ENCODE assay signal across 1 cellular context in the genomic region with DNA sequence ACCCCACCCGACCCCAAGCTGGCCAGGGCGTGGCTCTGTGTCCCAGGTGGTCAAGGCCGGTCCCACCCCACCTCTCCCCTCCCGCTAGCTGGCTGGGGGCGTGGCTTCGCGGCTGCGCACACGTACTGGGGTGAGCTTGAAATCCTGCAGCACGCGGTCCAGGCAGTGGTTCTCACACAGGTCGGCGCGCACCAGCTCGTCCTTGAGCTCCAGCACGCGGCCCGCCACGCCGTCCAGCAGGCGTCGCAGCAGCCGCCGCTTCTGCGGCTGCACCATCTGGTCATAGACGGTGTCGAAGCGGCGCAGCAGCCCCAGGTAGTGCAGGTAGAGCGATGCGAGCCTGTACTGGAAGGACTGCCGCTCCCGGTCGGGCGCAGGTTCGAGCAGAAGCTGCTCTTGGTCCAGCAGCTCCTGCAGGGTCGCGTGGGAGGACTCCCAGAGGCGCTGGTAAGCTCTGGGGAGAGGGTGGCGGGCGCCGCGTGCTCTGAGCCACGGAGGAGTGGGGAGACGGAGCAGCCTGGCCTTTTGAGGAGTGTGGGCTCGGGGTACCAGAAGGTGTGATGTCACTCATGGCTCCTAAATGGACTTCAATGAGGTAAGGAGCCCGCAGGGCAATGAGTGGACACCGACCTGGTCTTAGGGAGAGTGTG.
TF ChIP-seq lines count a peak whose summit lies in the region.

No MANE protein-coding gene starts in this region.

TF ChIP-seq in K562, 482 proteins besides CTCF, POLR2A, EP300 and RAD21 (continued from another document and continues in another):
- no peak for TF ChIP-seq DLX4 (CRISPR knock-in tag; IDR thresholded peaks at IDR 0.05)
- TF ChIP-seq EP400 (IDR thresholded peaks at IDR 0.05), result no peak
- TF ChIP-seq SIRT6 (IDR thresholded peaks at IDR 0.05; ENCODE audit: low read depth, low read length), result no peak
- TF ChIP-seq RAD51 (IDR thresholded peaks at IDR 0.05; ENCODE audit: borderline replicate concordance, low read depth), result no peak
- TF ChIP-seq KAT7 (CRISPR knock-in tag; IDR thresholded peaks at IDR 0.05; ENCODE audit: borderline replicate concordance), result no peak
- no peak for TF ChIP-seq KAT2B (IDR thresholded peaks at IDR 0.05; ENCODE audit: low read depth, low read length)
- TF ChIP-seq ZNF408 (CRISPR knock-in tag; IDR thresholded peaks at IDR 0.05; ENCODE audit: low read depth), result no peak
- TF ChIP-seq HLTF (IDR thresholded peaks at IDR 0.05), result no peak
- TF ChIP-seq NFE2L1 (tag; IDR thresholded peaks at IDR 0.05; ENCODE audit: borderline replicate concordance, low read depth), result no peak
- TF ChIP-seq NKRF (IDR thresholded peaks at IDR 0.05; ENCODE audit: borderline replicate concordance), result no peak
- no peak for TF ChIP-seq ZNF134 (CRISPR knock-in tag; conservative IDR thresholded peaks at IDR 0.05)
- no peak for TF ChIP-seq HDAC1 (IDR thresholded peaks at IDR 0.05)
- TF ChIP-seq POLR2G (IDR thresholded peaks at IDR 0.05; ENCODE audit: low read depth, low read length), result peak; percentile 44; the same call in 1 of the 2 replicates
- TF ChIP-seq, protein P1, sequence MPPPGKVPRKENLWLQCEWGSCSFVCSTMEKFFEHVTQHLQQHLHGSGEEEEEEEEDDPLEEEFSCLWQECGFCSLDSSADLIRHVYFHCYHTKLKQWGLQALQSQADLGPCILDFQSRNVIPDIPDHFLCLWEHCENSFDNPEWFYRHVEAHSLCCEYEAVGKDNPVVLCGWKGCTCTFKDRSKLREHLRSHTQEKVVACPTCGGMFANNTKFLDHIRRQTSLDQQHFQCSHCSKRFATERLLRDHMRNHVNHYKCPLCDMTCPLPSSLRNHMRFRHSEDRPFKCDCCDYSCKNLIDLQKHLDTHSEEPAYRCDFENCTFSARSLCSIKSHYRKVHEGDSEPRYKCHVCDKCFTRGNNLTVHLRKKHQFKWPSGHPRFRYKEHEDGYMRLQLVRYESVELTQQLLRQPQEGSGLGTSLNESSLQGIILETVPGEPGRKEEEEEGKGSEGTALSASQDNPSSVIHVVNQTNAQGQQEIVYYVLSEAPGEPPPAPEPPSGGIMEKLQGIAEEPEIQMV (tag; conservative IDR thresholded peaks at IDR 0.05; ENCODE audit: low read depth), result peak; percentile 90
- no peak for TF ChIP-seq ZNF274 (IDR thresholded peaks at IDR 0.05; ENCODE audit: borderline replicate concordance, low read depth, low read length)
- TF ChIP-seq, protein P2, sequence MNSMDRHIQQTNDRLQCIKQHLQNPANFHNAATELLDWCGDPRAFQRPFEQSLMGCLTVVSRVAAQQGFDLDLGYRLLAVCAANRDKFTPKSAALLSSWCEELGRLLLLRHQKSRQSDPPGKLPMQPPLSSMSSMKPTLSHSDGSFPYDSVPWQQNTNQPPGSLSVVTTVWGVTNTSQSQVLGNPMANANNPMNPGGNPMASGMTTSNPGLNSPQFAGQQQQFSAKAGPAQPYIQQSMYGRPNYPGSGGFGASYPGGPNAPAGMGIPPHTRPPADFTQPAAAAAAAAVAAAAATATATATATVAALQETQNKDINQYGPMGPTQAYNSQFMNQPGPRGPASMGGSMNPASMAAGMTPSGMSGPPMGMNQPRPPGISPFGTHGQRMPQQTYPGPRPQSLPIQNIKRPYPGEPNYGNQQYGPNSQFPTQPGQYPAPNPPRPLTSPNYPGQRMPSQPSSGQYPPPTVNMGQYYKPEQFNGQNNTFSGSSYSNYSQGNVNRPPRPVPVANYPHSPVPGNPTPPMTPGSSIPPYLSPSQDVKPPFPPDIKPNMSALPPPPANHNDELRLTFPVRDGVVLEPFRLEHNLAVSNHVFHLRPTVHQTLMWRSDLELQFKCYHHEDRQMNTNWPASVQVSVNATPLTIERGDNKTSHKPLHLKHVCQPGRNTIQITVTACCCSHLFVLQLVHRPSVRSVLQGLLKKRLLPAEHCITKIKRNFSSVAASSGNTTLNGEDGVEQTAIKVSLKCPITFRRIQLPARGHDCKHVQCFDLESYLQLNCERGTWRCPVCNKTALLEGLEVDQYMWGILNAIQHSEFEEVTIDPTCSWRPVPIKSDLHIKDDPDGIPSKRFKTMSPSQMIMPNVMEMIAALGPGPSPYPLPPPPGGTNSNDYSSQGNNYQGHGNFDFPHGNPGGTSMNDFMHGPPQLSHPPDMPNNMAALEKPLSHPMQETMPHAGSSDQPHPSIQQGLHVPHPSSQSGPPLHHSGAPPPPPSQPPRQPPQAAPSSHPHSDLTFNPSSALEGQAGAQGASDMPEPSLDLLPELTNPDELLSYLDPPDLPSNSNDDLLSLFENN (IDR thresholded peaks at IDR 0.05; ENCODE audit: low read depth in 2 of 2, low read length in 2 of 2), result no peak
- TF ChIP-seq LCOR (CRISPR knock-in tag; IDR thresholded peaks at IDR 0.05), result no peak
- TF ChIP-seq PHB2 (IDR thresholded peaks at IDR 0.05; ENCODE audit: low read depth), result no peak
- peak; percentile 63; the same call in 1 of the 2 replicates for TF ChIP-seq FOXP1 (CRISPR knock-in tag; IDR thresholded peaks at IDR 0.05)
- TF ChIP-seq ZKSCAN1 (IDR thresholded peaks at IDR 0.05; ENCODE audit: low read depth, low read length), result no peak
- TF ChIP-seq MECOM (CRISPR knock-in tag; IDR thresholded peaks at IDR 0.05), result no peak
- TF ChIP-seq RUNX1 (IDR thresholded peaks at IDR 0.05; ENCODE audit: low read depth), result no peak
- TF ChIP-seq SRSF7 (optimal IDR thresholded peaks at IDR 0.05; ENCODE audit: low read depth, low read length), result no peak
- TF ChIP-seq, protein P3, sequence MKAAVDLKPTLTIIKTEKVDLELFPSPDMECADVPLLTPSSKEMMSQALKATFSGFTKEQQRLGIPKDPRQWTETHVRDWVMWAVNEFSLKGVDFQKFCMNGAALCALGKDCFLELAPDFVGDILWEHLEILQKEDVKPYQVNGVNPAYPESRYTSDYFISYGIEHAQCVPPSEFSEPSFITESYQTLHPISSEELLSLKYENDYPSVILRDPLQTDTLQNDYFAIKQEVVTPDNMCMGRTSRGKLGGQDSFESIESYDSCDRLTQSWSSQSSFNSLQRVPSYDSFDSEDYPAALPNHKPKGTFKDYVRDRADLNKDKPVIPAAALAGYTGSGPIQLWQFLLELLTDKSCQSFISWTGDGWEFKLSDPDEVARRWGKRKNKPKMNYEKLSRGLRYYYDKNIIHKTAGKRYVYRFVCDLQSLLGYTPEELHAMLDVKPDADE (conservative IDR thresholded peaks at IDR 0.05; ENCODE audit: control insufficient read depth, low read depth, low read length), result 0 out of 2 replicates have a peak, but pooled peaks have one; percentile 44
- TF ChIP-seq ZC3H8 (IDR thresholded peaks at IDR 0.05), result no peak
- TF ChIP-seq, protein P4, sequence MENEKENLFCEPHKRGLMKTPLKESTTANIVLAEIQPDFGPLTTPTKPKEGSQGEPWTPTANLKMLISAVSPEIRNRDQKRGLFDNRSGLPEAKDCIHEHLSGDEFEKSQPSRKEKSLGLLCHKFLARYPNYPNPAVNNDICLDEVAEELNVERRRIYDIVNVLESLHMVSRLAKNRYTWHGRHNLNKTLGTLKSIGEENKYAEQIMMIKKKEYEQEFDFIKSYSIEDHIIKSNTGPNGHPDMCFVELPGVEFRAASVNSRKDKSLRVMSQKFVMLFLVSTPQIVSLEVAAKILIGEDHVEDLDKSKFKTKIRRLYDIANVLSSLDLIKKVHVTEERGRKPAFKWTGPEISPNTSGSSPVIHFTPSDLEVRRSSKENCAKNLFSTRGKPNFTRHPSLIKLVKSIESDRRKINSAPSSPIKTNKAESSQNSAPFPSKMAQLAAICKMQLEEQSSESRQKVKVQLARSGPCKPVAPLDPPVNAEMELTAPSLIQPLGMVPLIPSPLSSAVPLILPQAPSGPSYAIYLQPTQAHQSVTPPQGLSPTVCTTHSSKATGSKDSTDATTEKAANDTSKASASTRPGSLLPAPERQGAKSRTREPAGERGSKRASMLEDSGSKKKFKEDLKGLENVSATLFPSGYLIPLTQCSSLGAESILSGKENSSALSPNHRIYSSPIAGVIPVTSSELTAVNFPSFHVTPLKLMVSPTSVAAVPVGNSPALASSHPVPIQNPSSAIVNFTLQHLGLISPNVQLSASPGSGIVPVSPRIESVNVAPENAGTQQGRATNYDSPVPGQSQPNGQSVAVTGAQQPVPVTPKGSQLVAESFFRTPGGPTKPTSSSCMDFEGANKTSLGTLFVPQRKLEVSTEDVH (IDR thresholded peaks at IDR 0.05; ENCODE audit: low read depth, partially characterized antibody), result no peak
- TF ChIP-seq ZNF79 (CRISPR knock-in tag; IDR thresholded peaks at IDR 0.05; ENCODE audit: low read depth), result no peak
- TF ChIP-seq, protein P5, sequence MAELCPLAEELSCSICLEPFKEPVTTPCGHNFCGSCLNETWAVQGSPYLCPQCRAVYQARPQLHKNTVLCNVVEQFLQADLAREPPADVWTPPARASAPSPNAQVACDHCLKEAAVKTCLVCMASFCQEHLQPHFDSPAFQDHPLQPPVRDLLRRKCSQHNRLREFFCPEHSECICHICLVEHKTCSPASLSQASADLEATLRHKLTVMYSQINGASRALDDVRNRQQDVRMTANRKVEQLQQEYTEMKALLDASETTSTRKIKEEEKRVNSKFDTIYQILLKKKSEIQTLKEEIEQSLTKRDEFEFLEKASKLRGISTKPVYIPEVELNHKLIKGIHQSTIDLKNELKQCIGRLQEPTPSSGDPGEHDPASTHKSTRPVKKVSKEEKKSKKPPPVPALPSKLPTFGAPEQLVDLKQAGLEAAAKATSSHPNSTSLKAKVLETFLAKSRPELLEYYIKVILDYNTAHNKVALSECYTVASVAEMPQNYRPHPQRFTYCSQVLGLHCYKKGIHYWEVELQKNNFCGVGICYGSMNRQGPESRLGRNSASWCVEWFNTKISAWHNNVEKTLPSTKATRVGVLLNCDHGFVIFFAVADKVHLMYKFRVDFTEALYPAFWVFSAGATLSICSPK (IDR thresholded peaks at IDR 0.05; ENCODE audit: borderline replicate concordance), result no peak
- TF ChIP-seq MAZ (CRISPR knock-in tag; conservative IDR thresholded peaks at IDR 0.05 in 1 of 2, IDR thresholded peaks at IDR 0.05 in 1 of 2), result no peak
- TF ChIP-seq, protein P6, sequence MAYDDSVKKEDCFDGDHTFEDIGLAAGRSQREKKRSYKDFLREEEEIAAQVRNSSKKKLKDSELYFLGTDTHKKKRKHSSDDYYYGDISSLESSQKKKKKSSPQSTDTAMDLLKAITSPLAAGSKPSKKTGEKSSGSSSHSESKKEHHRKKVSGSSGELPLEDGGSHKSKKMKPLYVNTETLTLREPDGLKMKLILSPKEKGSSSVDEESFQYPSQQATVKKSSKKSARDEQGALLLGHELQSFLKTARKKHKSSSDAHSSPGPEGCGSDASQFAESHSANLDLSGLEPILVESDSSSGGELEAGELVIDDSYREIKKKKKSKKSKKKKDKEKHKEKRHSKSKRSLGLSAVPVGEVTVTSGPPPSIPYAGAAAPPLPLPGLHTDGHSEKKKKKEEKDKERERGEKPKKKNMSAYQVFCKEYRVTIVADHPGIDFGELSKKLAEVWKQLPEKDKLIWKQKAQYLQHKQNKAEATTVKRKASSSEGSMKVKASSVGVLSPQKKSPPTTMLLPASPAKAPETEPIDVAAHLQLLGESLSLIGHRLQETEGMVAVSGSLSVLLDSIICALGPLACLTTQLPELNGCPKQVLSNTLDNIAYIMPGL (CRISPR knock-in tag; IDR thresholded peaks at IDR 0.05), result no peak
- no peak for TF ChIP-seq MTA2 (IDR thresholded peaks at IDR 0.05; ENCODE audit: low read depth)
- no peak for TF ChIP-seq ZNF436 (CRISPR knock-in tag; IDR thresholded peaks at IDR 0.05)
- no peak for TF ChIP-seq KHSRP (IDR thresholded peaks at IDR 0.05)
- TF ChIP-seq SIN3B (IDR thresholded peaks at IDR 0.05; ENCODE audit: low read depth), result no peak
- TF ChIP-seq, protein P7, sequence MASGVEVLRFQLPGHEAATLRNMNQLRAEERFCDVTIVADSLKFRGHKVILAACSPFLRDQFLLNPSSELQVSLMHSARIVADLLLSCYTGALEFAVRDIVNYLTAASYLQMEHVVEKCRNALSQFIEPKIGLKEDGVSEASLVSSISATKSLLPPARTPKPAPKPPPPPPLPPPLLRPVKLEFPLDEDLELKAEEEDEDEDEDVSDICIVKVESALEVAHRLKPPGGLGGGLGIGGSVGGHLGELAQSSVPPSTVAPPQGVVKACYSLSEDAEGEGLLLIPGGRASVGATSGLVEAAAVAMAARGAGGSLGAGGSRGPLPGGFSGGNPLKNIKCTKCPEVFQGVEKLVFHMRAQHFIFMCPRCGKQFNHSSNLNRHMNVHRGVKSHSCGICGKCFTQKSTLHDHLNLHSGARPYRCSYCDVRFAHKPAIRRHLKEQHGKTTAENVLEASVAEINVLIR (CRISPR knock-in tag; IDR thresholded peaks at IDR 0.05), result no peak
- no peak for TF ChIP-seq HNRNPUL1 (IDR thresholded peaks at IDR 0.05; ENCODE audit: low read length)
- TF ChIP-seq U2AF1 (optimal IDR thresholded peaks at IDR 0.05; ENCODE audit: low read depth, low read length), result peak; percentile 31
- TF ChIP-seq, protein P8, sequence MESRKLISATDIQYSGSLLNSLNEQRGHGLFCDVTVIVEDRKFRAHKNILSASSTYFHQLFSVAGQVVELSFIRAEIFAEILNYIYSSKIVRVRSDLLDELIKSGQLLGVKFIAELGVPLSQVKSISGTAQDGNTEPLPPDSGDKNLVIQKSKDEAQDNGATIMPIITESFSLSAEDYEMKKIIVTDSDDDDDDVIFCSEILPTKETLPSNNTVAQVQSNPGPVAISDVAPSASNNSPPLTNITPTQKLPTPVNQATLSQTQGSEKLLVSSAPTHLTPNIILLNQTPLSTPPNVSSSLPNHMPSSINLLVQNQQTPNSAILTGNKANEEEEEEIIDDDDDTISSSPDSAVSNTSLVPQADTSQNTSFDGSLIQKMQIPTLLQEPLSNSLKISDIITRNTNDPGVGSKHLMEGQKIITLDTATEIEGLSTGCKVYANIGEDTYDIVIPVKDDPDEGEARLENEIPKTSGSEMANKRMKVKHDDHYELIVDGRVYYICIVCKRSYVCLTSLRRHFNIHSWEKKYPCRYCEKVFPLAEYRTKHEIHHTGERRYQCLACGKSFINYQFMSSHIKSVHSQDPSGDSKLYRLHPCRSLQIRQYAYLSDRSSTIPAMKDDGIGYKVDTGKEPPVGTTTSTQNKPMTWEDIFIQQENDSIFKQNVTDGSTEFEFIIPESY (CRISPR knock-in tag; IDR thresholded peaks at IDR 0.05), result peak; percentile 66; the same call in 1 of the 2 replicates
- TF ChIP-seq CBX2 (IDR thresholded peaks at IDR 0.05; ENCODE audit: insufficient read depth, low read length, poor library complexity, severe bottlenecking), result no peak
